Comparison of ENCODE assay signal across 7 cellular contexts in the genomic region with DNA sequence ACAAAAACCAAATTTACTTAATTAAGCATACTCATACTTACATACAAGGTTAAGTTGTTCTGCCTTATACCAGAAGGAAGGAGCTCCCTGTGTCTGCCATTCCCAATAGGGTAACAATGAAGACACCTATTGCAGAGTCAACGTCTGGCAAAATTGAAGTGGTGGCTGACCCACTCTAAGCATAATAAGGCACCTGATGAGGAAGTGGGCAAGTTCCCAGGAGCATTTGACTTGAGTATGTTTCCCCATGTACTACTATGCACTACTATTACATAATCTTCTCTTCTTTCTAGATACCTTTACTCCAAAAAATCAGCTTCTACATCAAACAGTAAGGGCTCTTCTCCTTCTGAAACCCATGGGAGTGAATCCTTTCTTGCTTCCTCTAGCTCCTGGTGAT.
"Had no signal": no experiment of that assay in that cellular context is flagged by ENCODE, and none has a peak within 500 bp of the region (broad histone marks: within the 10 kb centered on the region; RNA-seq: fewer than 3 reads in every experiment).

No MANE protein-coding gene starts in this region.

- H3K36me3 ChIP-seq: HAP-1 had no signal

- H3K4me1 ChIP-seq: HAP-1 had no signal

- H3K27ac ChIP-seq: GM23248 had no signal

- H3K4me3 ChIP-seq: GM23248, HAP-1, K562 had no signal

- H3K9me3 ChIP-seq: HAP-1 had no signal

- DNase-seq: GM23248, GOT3, H7, HFFc6, IMR-90 had no signal
